Comparison of ENCODE assay signal across 18 cellular contexts in the genomic region with DNA sequence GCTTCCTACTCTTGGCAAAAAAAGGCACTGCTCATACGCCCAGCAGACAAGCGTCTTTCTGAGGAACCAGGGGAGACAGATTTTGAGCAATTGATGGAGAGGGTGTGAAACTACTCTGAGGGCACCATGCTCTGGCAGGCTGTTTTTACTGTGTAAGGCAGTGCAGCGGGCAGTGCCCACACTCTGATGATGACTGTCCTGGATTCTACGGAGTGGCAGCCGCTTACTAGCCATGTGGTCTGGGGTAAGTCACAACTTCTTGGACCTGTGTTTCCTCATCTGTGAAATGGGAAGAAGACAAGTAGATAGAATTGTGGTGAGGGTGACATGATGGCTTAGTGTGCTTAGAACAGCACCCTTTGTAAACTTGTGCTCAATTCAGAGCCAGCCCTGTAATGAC. TPM values are rescaled to one million over a fixed set of nuclear protein-coding genes. Genes with fewer than 3 reads are reported as not detected.
DNase-seq lines count a peak whose midpoint lies in the region; ATAC-seq and TF ChIP-seq lines count a peak whose summit lies in the region.
"Had no signal": no experiment of that assay in that cellular context is flagged by ENCODE, and none has a peak within 500 bp of the region (broad histone marks: within the 10 kb centered on the region; RNA-seq: fewer than 3 reads in every experiment).

No MANE protein-coding gene starts in this region.

- peaks cover 27% of the 10 kb centered on the region for H3K79me1 ChIP-seq in trophoblast cell (ENCODE audit: low read length)

- H3K27me3 Mint-ChIP-seq in GM23338 (ENCODE audit: insufficient read depth, low read depth, poor library complexity), result no peaks in the 10 kb centered on the region
- H3K27me3 Mint-ChIP-seq in stimulated activated memory B cell treated with anti-CD40 and anti-IgM and Interleukin-4, amounts not matched to agents 10 μg/mL and 1 μg/mL and 100 μg/mL, for 72 hours, result peaks cover 52% of the 10 kb centered on the region

- H3K79me2 ChIP-seq in GM23338 (replicated peaks; ENCODE audit: insufficient read depth) (peaks cover 24% of the 10 kb centered on the region), fibroblast of lung (ENCODE audit: control insufficient read depth, insufficient read depth, low read length) (no peaks in the 10 kb centered on the region), trophoblast cell (ENCODE audit: control insufficient read depth, insufficient read depth, low read length, poor library complexity) (peaks cover 4% of the 10 kb centered on the region)

- H3K27ac ChIP-seq in A673 (ENCODE audit: low read depth, low read length, poor library complexity, severe bottlenecking) (peak overlapping the region; percentile 92), GM23338 (ENCODE audit: low read depth) (no peak overlapping the region), fibroblast of lung (ENCODE audit: insufficient read depth, low read length) (peak overlapping the region; percentile 40), trophoblast cell (ENCODE audit: low read depth, low read length) (no peak overlapping the region)
- H3K27ac ChIP-seq: KMS-11 had no signal

- no peaks in the 10 kb centered on the region for H3K9me3 Mint-ChIP-seq in GM23338
- H3K9me3 Mint-ChIP-seq in stimulated activated memory B cell treated with anti-CD40 and anti-IgM and Interleukin-4, amounts not matched to agents 10 μg/mL and 1 μg/mL and 100 μg/mL, for 72 hours, result no peaks in the 10 kb centered on the region

- WGBS in trophoblast cell (ENCODE audit: extremely low coverage, insufficient coverage, insufficient read length), result no CpG with 5 or more reads among the region's 5 CpGs

- H3K4me3 ChIP-seq in A673 (ENCODE audit: low read depth, low read length, poor library complexity, severe bottlenecking), result no peak overlapping the region
- H3K4me3 ChIP-seq in GM23338, result no peak overlapping the region
- H3K4me3 ChIP-seq in fibroblast of lung (replicated peaks in 1 of 4; ENCODE audit: control extremely low read depth in 1 of 4, insufficient read depth in 1 of 4, low read depth in 3 of 4, low read length in 4 of 4), result no peak overlapping the region
- H3K4me3 ChIP-seq in trophoblast cell (ENCODE audit: low read depth, low read length), result no peak overlapping the region

- H3K27me3 ChIP-seq in A673 (replicated peaks; ENCODE audit: insufficient read depth, low read depth, low read length, poor library complexity) (no peaks in the 10 kb centered on the region), GM23338 (ENCODE audit: insufficient read depth) (no peaks in the 10 kb centered on the region), fibroblast of lung (ENCODE audit: control insufficient read depth, insufficient read depth, low read length) (no peaks in the 10 kb centered on the region), trophoblast cell (ENCODE audit: insufficient read depth, low read length) (no peaks in the 10 kb centered on the region)

- H3K4me3 Mint-ChIP-seq in GM23338, result no peak overlapping the region; the same call in 2 of the 3 replicates
- H3K4me3 Mint-ChIP-seq in stimulated activated memory B cell treated with anti-CD40 and anti-IgM and Interleukin-4, amounts not matched to agents 10 μg/mL and 1 μg/mL and 100 μg/mL, for 72 hours, result no peak overlapping the region

- no peaks in the 10 kb centered on the region for H3K9me2 ChIP-seq in GM23338 (ENCODE audit: insufficient read depth)

- CTCF ChIA-PET in A673 (lab: Charles Lee), result no interaction called here

- no peak for TF ChIP-seq POLR2A in erythroblast (IDR thresholded peaks at IDR 0.05; ENCODE audit: low read length)

- POLR2A ChIA-PET in A673 (lab: Charles Lee; ENCODE audit: low non-redundant PET), result no interaction called here

- H4K20me1 ChIP-seq in GM23338 (replicated peaks; ENCODE audit: insufficient read depth), result 0 out of 2 replicates have a peak, but pooled peaks cover 3% of the 10 kb centered on the region
- no peaks in the 10 kb centered on the region for H4K20me1 ChIP-seq in fibroblast of lung (ENCODE audit: control insufficient read depth, extremely low read depth, insufficient read depth, low read length)

- H3K23ac ChIP-seq in trophoblast cell (ENCODE audit: low read length), result no peak overlapping the region

- intact Hi-C loops in A673 (cut with micrococcal nuclease; ENCODE audit: unreplicated experiment), result no loop called here

- DNase-seq in A673 (ENCODE audit: low spot score) (no peak), GM23338 (ENCODE audit: low spot score) (no peak), fibroblast of lung (ENCODE audit: low read depth in 2 of 2) (no peak), trophoblast cell (no peak), erythroblast (lab: John Stamatoyannopoulos, UW) (no peak), NCI-H2029 (lab: John Stamatoyannopoulos, UW) (no peak), DMS153 (lab: John Stamatoyannopoulos, UW) (no peak)
- DNase-seq: DND-41, NCI-H1092 treated with DMSO at 0.1 percent for 48 hours, NCI-H2081 treated with DMSO at 0.1 percent for 48 hours, NCI-H510A treated with DMSO at 0.1 percent for 48 hours, NCI-H774, RPMI8226, SIG-M5 had no signal

- no peak overlapping the region for H2BK5ac ChIP-seq in trophoblast cell (ENCODE audit: low read depth, low read length, poor library complexity)

- no TSS peak for BruUV-seq in A673 (replicated peaks; lab: Mats Ljungman, UMichigan)

- no peak overlapping the region for H3K14ac ChIP-seq in trophoblast cell (ENCODE audit: low read length)

- H2AFZ ChIP-seq in GM23338 (no peak overlapping the region), fibroblast of lung (ENCODE audit: low read length) (no peak overlapping the region), trophoblast cell (ENCODE audit: insufficient read depth, low read length, poor library complexity) (no peak overlapping the region)

- H3K4me1 ChIP-seq in A673 (ENCODE audit: insufficient read depth, low read length, poor library complexity, severe bottlenecking), result peaks cover 54% of the 10 kb centered on the region
- peaks cover 52% of the 10 kb centered on the region for H3K4me1 ChIP-seq in GM23338 (ENCODE audit: insufficient read depth)
- peaks cover 6% of the 10 kb centered on the region for H3K4me1 ChIP-seq in fibroblast of lung (ENCODE audit: control insufficient read depth, extremely low read depth, insufficient read depth, low read length)
- peaks cover 33 to 42% of the 10 kb centered on the region in 2 experiments for H3K4me1 ChIP-seq in trophoblast cell (ENCODE audit: control insufficient read depth in 1 of 2, insufficient read depth in 2 of 2, low read length in 2 of 2)

- no peak overlapping the region for H4K12ac ChIP-seq in trophoblast cell (ENCODE audit: low read depth, low read length)

- no peak overlapping the region for H3K18ac ChIP-seq in trophoblast cell (ENCODE audit: low read length)

- ATAC-seq in GM23338, result no peak
- ATAC-seq in stimulated activated memory B cell treated with anti-CD40 and anti-IgM and Interleukin-4, amounts not matched to agents 10 μg/mL and 1 μg/mL and 100 μg/mL, for 72 hours, result no peak
- ATAC-seq: SK-N-SH treated with all-trans-retinoic acid at 6 μM for 48 hours had no signal

- no peaks in the 10 kb centered on the region for H3K36me3 ChIP-seq in A673 (ENCODE audit: insufficient read depth, low read length, poor library complexity, severe bottlenecking)
- H3K36me3 ChIP-seq in GM23338 (ENCODE audit: insufficient read depth), result peaks cover 4% of the 10 kb centered on the region; the same call in 1 of the 2 replicates
- H3K36me3 ChIP-seq in fibroblast of lung (ENCODE audit: control insufficient read depth, insufficient read depth, low read length), result no peaks in the 10 kb centered on the region
- peaks cover 7 to 10% of the 10 kb centered on the region in 2 experiments for H3K36me3 ChIP-seq in trophoblast cell (ENCODE audit: control insufficient read depth in 1 of 2, insufficient read depth in 2 of 2, low read length in 2 of 2)

- H3K4me2 ChIP-seq in GM23338 (no peak overlapping the region), fibroblast of lung (ENCODE audit: extremely low read depth, insufficient read depth, low read length) (no peak overlapping the region), trophoblast cell (ENCODE audit: low read length) (no peak overlapping the region)
- H3K4me2 ChIP-seq: KMS-11 had no signal

- H3K9me3 ChIP-seq in A673 (ENCODE audit: low read depth, low read length, poor library complexity, severe bottlenecking) (no peaks in the 10 kb centered on the region), fibroblast of lung (ENCODE audit: control insufficient read depth, insufficient read depth, low read depth, low read length) (no peaks in the 10 kb centered on the region), trophoblast cell (ENCODE audit: insufficient read depth, low read depth, low read length) (peaks cover 5% of the 10 kb centered on the region)

- no peak for TF ChIP-seq CTCF in A673 (conservative IDR thresholded peaks at IDR 0.05; ENCODE audit: low read depth, low read length)
- TF ChIP-seq CTCF in GM23338 (conservative IDR thresholded peaks at IDR 0.05; ENCODE audit: low read depth in 2 of 2), result no peak
- no peak for TF ChIP-seq CTCF in fibroblast of lung (conservative IDR thresholded peaks at IDR 0.05 in 1 of 2, IDR thresholded peaks at IDR 0.05 in 1 of 2; ENCODE audit: low read depth in 1 of 2, low read length in 2 of 2)

- H3K4ac ChIP-seq in trophoblast cell (ENCODE audit: low read depth, low read length), result no peak overlapping the region

- peaks cover 20% of the 10 kb centered on the region for H3F3A ChIP-seq in GM23338 (replicated peaks; ENCODE audit: low read depth)

- H3K4me1 Mint-ChIP-seq in GM23338, result peaks cover 70% of the 10 kb centered on the region
- peaks cover 13% of the 10 kb centered on the region for H3K4me1 Mint-ChIP-seq in stimulated activated memory B cell treated with anti-CD40 and anti-IgM and Interleukin-4, amounts not matched to agents 10 μg/mL and 1 μg/mL and 100 μg/mL, for 72 hours

- peaks cover 23% of the 10 kb centered on the region for H3K36me3 Mint-ChIP-seq in GM23338 (ENCODE audit: low read depth)
- H3K36me3 Mint-ChIP-seq in stimulated activated memory B cell treated with anti-CD40 and anti-IgM and Interleukin-4, amounts not matched to agents 10 μg/mL and 1 μg/mL and 100 μg/mL, for 72 hours, result no peaks in the 10 kb centered on the region

- H2AK5ac ChIP-seq in trophoblast cell (ENCODE audit: low read length), result no peak overlapping the region

- no peak overlapping the region for H3K9ac ChIP-seq in fibroblast of lung (ENCODE audit: insufficient read depth, low read length)
- no peak overlapping the region for H3K9ac ChIP-seq in trophoblast cell (ENCODE audit: low read length)
- H3K9ac ChIP-seq: KMS-11 had no signal

- H4K91ac ChIP-seq in trophoblast cell (ENCODE audit: low read depth, low read length), result no peak overlapping the region

- peak overlapping the region; percentile 21; the same call in 1 of the 2 replicates for H3K27ac Mint-ChIP-seq in GM23338
- H3K27ac Mint-ChIP-seq in stimulated activated memory B cell treated with anti-CD40 and anti-IgM and Interleukin-4, amounts not matched to agents 10 μg/mL and 1 μg/mL and 100 μg/mL, for 72 hours, result no peak overlapping the region

- H4K8ac ChIP-seq in trophoblast cell (ENCODE audit: low read depth, low read length), result no peak overlapping the region

- H2BK12ac ChIP-seq in trophoblast cell (ENCODE audit: low read length), result peak overlapping the region; percentile 37

- no peak overlapping the region for H2BK120ac ChIP-seq in trophoblast cell (ENCODE audit: insufficient read depth, low read length, poor library complexity)

RNA-seq across cellular contexts. Expression of a gene that starts 38.8 kb away (rescaled TPM):
- 0.52 and 0.83 TPM in 2 replicates for total RNA-seq in A673 (2021)
- 1.7 and 2.2 TPM in 2 replicates for total RNA-seq in GM23338 (2014; rRNA removed; shearing (Covaris generic))
- polyA plus RNA-seq in GM23338 (2016; fragmentation: Nextera tagmentation; extraction: Ambion mirVana), result 7.5 and 9.7 TPM in 2 replicates
- not detected in 2 replicates for total RNA-seq in fibroblast of lung
- not detected in 2 replicates for polyA plus RNA-seq in fibroblast of lung
- not detected in 2 replicates for polyA plus RNA-seq in fibroblast of lung (2012)
- not detected in 2 replicates for polyA minus RNA-seq in fibroblast of lung (ENCODE audit: low replicate concordance)
- polyA plus RNA-seq in trophoblast cell (2013), result 0.18 TPM in 1 of 2 replicates, not detected in the other
- total RNA-seq: H4 had no signal

RNA-seq across cellular contexts. Expression of a gene that starts 44.3 kb away (rescaled TPM):
- total RNA-seq in A673 (2021), result 7.6 and 11.9 TPM in 2 replicates
- 22.1 and 29.2 TPM in 2 replicates for total RNA-seq in GM23338 (2014; rRNA removed; shearing (Covaris generic))
- polyA plus RNA-seq in GM23338 (2016; fragmentation: Nextera tagmentation; extraction: Ambion mirVana), result 27.0 and 28.4 TPM in 2 replicates
- total RNA-seq in fibroblast of lung, result 0.26 TPM in 1 of 2 replicates, not detected in the other
- polyA plus RNA-seq in fibroblast of lung, result 0.68 and 0.73 TPM in 2 replicates
- polyA plus RNA-seq in fibroblast of lung (2012), result 0.63 and 1.2 TPM in 2 replicates
- polyA minus RNA-seq in fibroblast of lung (ENCODE audit: low replicate concordance), result 0.33 and 4.7 TPM in 2 replicates
- polyA plus RNA-seq in trophoblast cell (2013), result 13.6 and 15.2 TPM in 2 replicates

Comparison
In these comparisons a context has a peak if more than half of its experiments do, and no peak if none do; other contexts are left out.
1. H3K27ac ChIP-seq: peak in A673 (single experiment) and fibroblast of lung (single experiment); none in GM23338 (single experiment) and trophoblast cell (single experiment).